27 cellular contexts compared by ENCODE assay signal in the genomic region with DNA sequence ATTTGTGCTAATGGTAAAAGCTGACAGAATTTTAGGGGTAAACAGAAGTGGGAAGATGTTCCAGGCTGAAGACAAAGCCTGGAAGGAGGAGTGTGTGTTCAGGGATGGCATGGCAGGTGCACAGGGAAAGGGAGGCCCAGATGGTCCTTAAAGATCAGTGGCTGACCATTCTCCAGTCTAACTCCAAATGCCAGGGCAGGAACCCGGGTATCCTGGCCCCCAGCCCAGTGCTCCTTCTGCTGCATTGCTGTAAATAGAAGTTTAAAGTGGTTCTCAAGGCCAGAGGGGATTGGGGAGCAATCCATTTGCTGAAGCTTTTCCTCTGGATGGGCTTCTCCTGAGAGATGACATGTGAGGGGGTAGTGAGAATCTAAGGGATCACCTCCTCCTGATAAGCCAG.
"Had no signal": no experiment of that assay in that cellular context is flagged by ENCODE, and none has a peak within 500 bp of the region (broad histone marks: within the 10 kb centered on the region; RNA-seq: fewer than 3 reads in every experiment).

No MANE protein-coding gene starts in this region.

- H3K4me3 Mint-ChIP-seq: naive thymus-derived CD8-positive, alpha-beta T cell; nephron; neural crest cell; stimulated activated naive CD8-positive, alpha-beta T cell treated with anti-CD3 and anti-CD28 coated beads, Interleukin-15, Interleukin-2, amounts not matched to agents 100 ng/mL and 50 ng/mL, for 24 hours had no signal

- H3K36me3 ChIP-seq: left lung, lower lobe of right lung, pancreas, prostate gland, suprapubic skin, thoracic aorta, upper lobe of right lung had no signal

- H3K27ac Mint-ChIP-seq: naive thymus-derived CD8-positive, alpha-beta T cell; nephron; stimulated activated naive CD8-positive, alpha-beta T cell treated with anti-CD3 and anti-CD28 coated beads, Interleukin-15, Interleukin-2, amounts not matched to agents 100 ng/mL and 50 ng/mL, for 24 hours had no signal

- H3K9me3 ChIP-seq: left lung, lower lobe of right lung, pancreas, prostate gland, suprapubic skin, thoracic aorta, tibial artery, upper lobe of right lung had no signal

- H3K27me3 Mint-ChIP-seq: naive thymus-derived CD8-positive, alpha-beta T cell; stimulated activated naive CD8-positive, alpha-beta T cell treated with anti-CD3 and anti-CD28 coated beads, Interleukin-15, Interleukin-2, amounts not matched to agents 100 ng/mL and 50 ng/mL, for 24 hours had no signal

- H3K4me3 ChIP-seq: left lung, lower lobe of right lung, pancreas, prostate gland, skin epidermis, suprapubic skin, thoracic aorta, tibial artery, upper lobe of right lung had no signal

- H3K27me3 ChIP-seq: left lung, pancreas, suprapubic skin, tibial artery, upper lobe of right lung had no signal

- FAIRE-seq: islet of Langerhans, kidney, pancreas, urothelium cell line had no signal

- H3K9me3 Mint-ChIP-seq: naive thymus-derived CD8-positive, alpha-beta T cell; nephron; neural crest cell; stimulated activated naive CD8-positive, alpha-beta T cell treated with anti-CD3 and anti-CD28 coated beads, Interleukin-15, Interleukin-2, amounts not matched to agents 100 ng/mL and 50 ng/mL, for 24 hours had no signal

- H3K27ac ChIP-seq: left lung, lower lobe of right lung, pancreas, prostate gland, skin epidermis, suprapubic skin, thoracic aorta, tibial artery, upper lobe of right lung had no signal

- DNase-seq: kidney; left colon; left lung; lower lobe of right lung; mammary epithelial cell; mesenchymal stem cell; pancreas; retina; right cardiac atrium; stimulated activated CD4-positive, alpha-beta T cell treated with anti-CD3 and anti-CD28 coated beads, Interleukin-12 subunit alpha, Interleukin-12 subunit beta, amount 100 ng/mL, for 4 hours; stimulated activated CD4-positive, alpha-beta T cell treated with anti-CD3 and anti-CD28 coated beads, Interleukin-15, amount 100 ng/mL, for 24 hours; stimulated activated CD4-positive, alpha-beta T cell treated with anti-CD3 and anti-CD28 coated beads, Interleukin-2, amount 100 ng/mL, for 24 hours; stimulated activated CD4-positive, alpha-beta T cell treated with anti-CD3 and anti-CD28 coated beads, Interleukin-4, amount 100 ng/mL, for 1 hour; stimulated activated naive CD4-positive, alpha-beta T cell; tibial artery; trophoblast cell; upper lobe of right lung had no signal

- H3K36me3 Mint-ChIP-seq: naive thymus-derived CD8-positive, alpha-beta T cell had no signal

- H3K4me1 Mint-ChIP-seq: nephron had no signal

- H3K4me1 ChIP-seq: pancreas, prostate gland, suprapubic skin, upper lobe of right lung had no signal
